In genomic region chr14:53386359-53386758, GRCh38 we compare ENCODE assay signal across 34 cellular contexts.
"Had no signal": no experiment of that assay in that cellular context is flagged by ENCODE, and none has a peak within 500 bp of the region (broad histone marks: within the 10 kb centered on the region; RNA-seq: fewer than 3 reads in every experiment).

No MANE protein-coding gene starts in this region.

- ATAC-seq: activated CD4-positive, alpha-beta T cell treated with anti-CD3 and anti-CD28 coated beads for 36 hours; activated CD4-positive, CD25-positive, alpha-beta regulatory T cell treated with anti-CD3 and anti-CD28 coated beads, Interleukin-2, amount 50 U/mL, for 24 hours; activated CD8-positive, alpha-beta memory T cell treated with anti-CD3 and anti-CD28 coated beads, Interleukin-2, amount 10 ng/mL, durations not matched to agents 7 days and 5 days; activated CD8-positive, alpha-beta T cell treated with anti-CD3 and anti-CD28 coated beads, Interleukin-2, amount 10 ng/mL, durations not matched to agents 7 days and 5 days; body of pancreas; WTC11 had no signal

- H3K9me3 Mint-ChIP-seq: activated CD4-positive, alpha-beta memory T cell treated with anti-CD3 and anti-CD28 coated beads, Interleukin-2, amount 10 ng/mL, durations not matched to agents 7 days and 5 days; activated CD4-positive, alpha-beta T cell treated with anti-CD3 and anti-CD28 coated beads, Interleukin-2, amount 10 ng/mL, durations not matched to agents 7 days and 5 days; activated naive CD4-positive, alpha-beta T cell treated with anti-CD3 and anti-CD28 coated beads, Interleukin-2, amount 10 ng/mL, durations not matched to agents 7 days and 5 days; activated naive CD4-positive, alpha-beta T cell treated with anti-CD3 and anti-CD28 coated beads, Interleukin-2, amount 50 U/mL, for 24 hours; activated T-cell treated with anti-CD3 and anti-CD28 coated beads, Interleukin-2, amount 50 U/mL, for 24 hours; activated T-helper 2 cell treated with anti-CD3 and anti-CD28 coated beads, Interferon-gamma antibody, Interleukin-2, Interleukin-4, amounts not matched to agents 10 μg/mL and 5 μg/mL and 100 μg/mL, durations not matched to agents 14 hours and 24 hours and 36 hours; T-helper 2 cell treated with Interferon-gamma antibody and Interleukin-4, amounts not matched to agents 5 μg/mL and 100 μg/mL, for 36 hours; WTC11 had no signal

- H3K27ac Mint-ChIP-seq: activated CD4-positive, alpha-beta memory T cell treated with anti-CD3 and anti-CD28 coated beads, Interleukin-2, amount 10 ng/mL, durations not matched to agents 7 days and 5 days; activated CD4-positive, alpha-beta T cell treated with anti-CD3 and anti-CD28 coated beads for 36 hours; activated CD4-positive, alpha-beta T cell treated with anti-CD3 and anti-CD28 coated beads, Interleukin-2, amount 10 ng/mL, durations not matched to agents 7 days and 5 days; activated CD8-positive, alpha-beta memory T cell treated with anti-CD3 and anti-CD28 coated beads, Interleukin-2, amount 10 ng/mL, durations not matched to agents 7 days and 5 days; activated CD8-positive, alpha-beta T cell treated with anti-CD3 and anti-CD28 coated beads, Interleukin-2, amount 10 ng/mL, durations not matched to agents 7 days and 5 days; activated naive CD4-positive, alpha-beta T cell treated with anti-CD3 and anti-CD28 coated beads, Interleukin-2, amount 10 ng/mL, durations not matched to agents 7 days and 5 days; activated naive CD4-positive, alpha-beta T cell treated with anti-CD3 and anti-CD28 coated beads, Interleukin-2, amount 50 U/mL, for 24 hours; activated naive CD8-positive, alpha-beta T cell; activated T-cell treated with anti-CD3 and anti-CD28 coated beads, Interleukin-2, amount 50 U/mL, for 24 hours; activated T-helper 2 cell treated with anti-CD3 and anti-CD28 coated beads, Interferon-gamma antibody, Interleukin-2, Interleukin-4, amounts not matched to agents 10 μg/mL and 5 μg/mL and 100 μg/mL, durations not matched to agents 14 hours and 24 hours and 36 hours; T-helper 1 cell treated with Interleukin-12 subunit alpha and Interleukin-12 subunit beta and Interleukin-4 antibody, amounts not matched to agents 30 μg/mL and 1 μg/mL, for 36 hours; T-helper 2 cell treated with Interferon-gamma antibody and Interleukin-4, amounts not matched to agents 5 μg/mL and 100 μg/mL, for 36 hours; WTC11 had no signal

- H3K27me3 Mint-ChIP-seq: activated CD4-positive, alpha-beta memory T cell treated with anti-CD3 and anti-CD28 coated beads, Interleukin-2, amount 10 ng/mL, durations not matched to agents 7 days and 5 days; activated CD4-positive, alpha-beta T cell treated with anti-CD3 and anti-CD28 coated beads, Interleukin-2, amount 10 ng/mL, durations not matched to agents 7 days and 5 days; activated CD8-positive, alpha-beta memory T cell treated with anti-CD3 and anti-CD28 coated beads, Interleukin-2, amount 10 ng/mL, durations not matched to agents 7 days and 5 days; activated naive CD4-positive, alpha-beta T cell treated with anti-CD3 and anti-CD28 coated beads, Interleukin-2, amount 10 ng/mL, durations not matched to agents 7 days and 5 days; activated naive CD4-positive, alpha-beta T cell treated with anti-CD3 and anti-CD28 coated beads, Interleukin-2, amount 50 U/mL, for 24 hours; activated naive CD8-positive, alpha-beta T cell had no signal

- H3K36me3 ChIP-seq: brain microvascular endothelial cell, breast epithelium, WERI-Rb-1 had no signal

- H3K4me1 ChIP-seq: body of pancreas, breast epithelium had no signal

- DNase-seq: activated CD4-positive, alpha-beta memory T cell treated with anti-CD3 and anti-CD28 coated beads, Interleukin-2, amount 10 ng/mL, durations not matched to agents 7 days and 5 days; activated CD4-positive, alpha-beta T cell treated with anti-CD3 and anti-CD28 coated beads for 1 hour; activated CD4-positive, alpha-beta T cell treated with anti-CD3 and anti-CD28 coated beads for 36 hours; activated CD4-positive, alpha-beta T cell treated with anti-CD3 and anti-CD28 coated beads for 48 hours; activated CD4-positive, alpha-beta T cell treated with anti-CD3 and anti-CD28 coated beads, Interleukin-2, amount 10 ng/mL, durations not matched to agents 7 days and 5 days; activated CD4-positive, alpha-beta T cell treated with anti-CD3 and anti-CD28 coated beads, Interleukin-2, amount 50 U/mL, for 48 hours; activated CD4-positive, CD25-positive, alpha-beta regulatory T cell; activated CD8-positive, alpha-beta memory T cell treated with anti-CD3 and anti-CD28 coated beads for 24 hours; activated CD8-positive, alpha-beta memory T cell treated with anti-CD3 and anti-CD28 coated beads, Interleukin-2, amount 10 ng/mL, durations not matched to agents 7 days and 5 days; activated CD8-positive, alpha-beta memory T cell treated with anti-CD3 and anti-CD28 coated beads, Interleukin-2, amount 50 U/mL, for 48 hours; activated CD8-positive, alpha-beta T cell treated with anti-CD3 and anti-CD28 coated beads, Interleukin-2, amount 10 ng/mL, durations not matched to agents 7 days and 5 days; activated effector memory CD4-positive, alpha-beta T cell treated with Interleukin-2 at 50 U/mL for 16 hours; activated gamma-delta T cell; activated naive CD4-positive, alpha-beta T cell treated with anti-CD3 and anti-CD28 coated beads, Interleukin-2, amount 10 ng/mL, durations not matched to agents 7 days and 5 days; activated naive CD4-positive, alpha-beta T cell treated with Interleukin-2 at 50 U/mL for 16 hours; activated T-cell treated with anti-CD3 and anti-CD28 coated beads, Interleukin-2, amount 50 U/mL, for 24 hours; activated T-cell treated with anti-CD3 and anti-CD28 coated beads, Interleukin-2, amount 50 U/mL, for 48 hours; amygdala; anterior cingulate cortex; body of pancreas; brain microvascular endothelial cell; central memory CD4-positive, alpha-beta T cell; T-helper 1 cell; T-helper 2 cell; T-helper 9 cell; WERI-Rb-1 had no signal

- H3K4me3 ChIP-seq: body of pancreas, breast epithelium had no signal

- H3K4me3 Mint-ChIP-seq: activated CD4-positive, alpha-beta memory T cell treated with anti-CD3 and anti-CD28 coated beads, Interleukin-2, amount 10 ng/mL, durations not matched to agents 7 days and 5 days; activated CD4-positive, alpha-beta T cell treated with anti-CD3 and anti-CD28 coated beads for 36 hours; activated CD4-positive, alpha-beta T cell treated with anti-CD3 and anti-CD28 coated beads, Interleukin-2, amount 10 ng/mL, durations not matched to agents 7 days and 5 days; activated CD8-positive, alpha-beta memory T cell treated with anti-CD3 and anti-CD28 coated beads, Interleukin-2, amount 10 ng/mL, durations not matched to agents 7 days and 5 days; activated CD8-positive, alpha-beta T cell treated with anti-CD3 and anti-CD28 coated beads, Interleukin-2, amount 10 ng/mL, durations not matched to agents 7 days and 5 days; activated naive CD4-positive, alpha-beta T cell treated with anti-CD3 and anti-CD28 coated beads, Interleukin-2, amount 10 ng/mL, durations not matched to agents 7 days and 5 days; activated naive CD4-positive, alpha-beta T cell treated with anti-CD3 and anti-CD28 coated beads, Interleukin-2, amount 50 U/mL, for 24 hours; activated naive CD8-positive, alpha-beta T cell; activated T-cell treated with anti-CD3 and anti-CD28 coated beads, Interleukin-2, amount 50 U/mL, for 24 hours; T-helper 1 cell treated with Interleukin-12 subunit alpha and Interleukin-12 subunit beta and Interleukin-4 antibody, amounts not matched to agents 30 μg/mL and 1 μg/mL, for 36 hours; T-helper 2 cell treated with Interferon-gamma antibody and Interleukin-4, amounts not matched to agents 5 μg/mL and 100 μg/mL, for 36 hours; WTC11 had no signal

- H3K27ac ChIP-seq: body of pancreas, brain microvascular endothelial cell, breast epithelium, WERI-Rb-1 had no signal

- H3K4me1 Mint-ChIP-seq: activated CD4-positive, alpha-beta memory T cell treated with anti-CD3 and anti-CD28 coated beads, Interleukin-2, amount 10 ng/mL, durations not matched to agents 7 days and 5 days; activated CD4-positive, alpha-beta T cell treated with anti-CD3 and anti-CD28 coated beads for 36 hours; activated CD4-positive, alpha-beta T cell treated with anti-CD3 and anti-CD28 coated beads, Interleukin-2, amount 10 ng/mL, durations not matched to agents 7 days and 5 days; activated CD8-positive, alpha-beta memory T cell treated with anti-CD3 and anti-CD28 coated beads, Interleukin-2, amount 10 ng/mL, durations not matched to agents 7 days and 5 days; activated naive CD4-positive, alpha-beta T cell treated with anti-CD3 and anti-CD28 coated beads, Interleukin-2, amount 10 ng/mL, durations not matched to agents 7 days and 5 days; activated naive CD4-positive, alpha-beta T cell treated with anti-CD3 and anti-CD28 coated beads, Interleukin-2, amount 50 U/mL, for 24 hours had no signal

- H3K27me3 ChIP-seq: body of pancreas, brain microvascular endothelial cell, breast epithelium had no signal

- H3K36me3 Mint-ChIP-seq: activated CD8-positive, alpha-beta memory T cell treated with anti-CD3 and anti-CD28 coated beads, Interleukin-2, amount 10 ng/mL, durations not matched to agents 7 days and 5 days; activated naive CD4-positive, alpha-beta T cell treated with anti-CD3 and anti-CD28 coated beads, Interleukin-2, amount 10 ng/mL, durations not matched to agents 7 days and 5 days; WTC11 had no signal

- H3K9me3 ChIP-seq: body of pancreas, breast epithelium had no signal
